In genomic region chr18:2656237-2657042, GRCh38 we compare ENCODE assay signal across 8 cellular contexts. TPM values are rescaled to one million over a fixed set of nuclear protein-coding genes. Genes with fewer than 3 reads are reported as not detected.
A peak's percentile ranks its signal among the peaks of the same experiment; 100 is the strongest.
DNase-seq lines count a peak whose midpoint lies in the region; ATAC-seq and TF ChIP-seq lines count a peak whose summit lies in the region.

No MANE protein-coding gene starts in this region.

- DNase-seq in GM13977 (ENCODE audit: low spot score) (peak; percentile 42), NCI-H345 treated with DMSO at 0.1 percent for 48 hours (lab: John Stamatoyannopoulos, UW; ENCODE audit: unreplicated experiment) (peak; percentile 6), dedifferentiated amniotic fluid mesenchymal stem cell (ENCODE audit: extremely low spot score) (no peak)
- DNase-seq in activated T-cell treated with anti-CD3 and anti-CD28 coated beads, Interleukin-2, amount 50 U/mL, for 4 hours = peak; percentile 29

- ATAC-seq in HG02678 (IDR thresholded peaks at IDR 0.05; ENCODE audit: unreplicated experiment) = peak; percentile 5
- peak; percentile 15 to 27 for ATAC-seq in activated T-cell treated with anti-CD3 and anti-CD28 coated beads, Interleukin-2, amount 50 U/mL, for 4 hours

- H3K9me3 Mint-ChIP-seq in activated T-cell treated with anti-CD3 and anti-CD28 coated beads, Interleukin-2, amount 50 U/mL, for 4 hours = no peaks in the 10 kb centered on the region

- peaks cover 41% of the 10 kb centered on the region for H3K4me1 Mint-ChIP-seq in activated T-cell treated with anti-CD3 and anti-CD28 coated beads, Interleukin-2, amount 50 U/mL, for 4 hours (ENCODE audit: low read depth)

- no peak for TF ChIP-seq CTCF in GM13977 (IDR thresholded peaks at IDR 0.05; ENCODE audit: extremely low read depth, insufficient read depth, missing control alignments)

- H3K4me3 ChIP-seq in esophagus (ENCODE audit: low read depth in 1 of 2, low read length in 2 of 2) (peak overlapping the region; percentile 73 to 89), muscle layer of duodenum (ENCODE audit: low read depth in 1 of 2, low read length in 2 of 2) (peak overlapping the region; percentile 90 to 96)

- H3K4me1 ChIP-seq in esophagus (ENCODE audit: control insufficient read depth in 2 of 2, insufficient read depth in 2 of 2, low read length in 1 of 2) (peaks cover 0 to 2% of the 10 kb centered on the region in 2 donors), muscle layer of duodenum (ENCODE audit: control insufficient read depth in 1 of 2, insufficient read depth in 2 of 2, low read length in 2 of 2) (peaks cover 12 to 16% of the 10 kb centered on the region in 2 donors)

- H3K36me3 Mint-ChIP-seq in activated T-cell treated with anti-CD3 and anti-CD28 coated beads, Interleukin-2, amount 50 U/mL, for 4 hours (ENCODE audit: insufficient read depth) = peaks cover 8% of the 10 kb centered on the region

- H3K27ac ChIP-seq in esophagus (ENCODE audit: low read depth in 2 of 2, low read length in 1 of 2) (peak overlapping the region; percentile 97 to 98), muscle layer of duodenum (ENCODE audit: low read length) (peak overlapping the region; percentile 96), temporal lobe (ENCODE audit: low read depth, low read length) (peak overlapping the region; percentile 72)

- 0% methylated on average over 50 of the region's 50 CpGs for WGBS in esophagus, 2 donors

- H3K27me3 Mint-ChIP-seq in activated T-cell treated with anti-CD3 and anti-CD28 coated beads, Interleukin-2, amount 50 U/mL, for 4 hours (ENCODE audit: low read depth) = no peaks in the 10 kb centered on the region

- H3K27me3 ChIP-seq in esophagus (ENCODE audit: control insufficient read depth in 1 of 2, insufficient read depth in 2 of 2, low read length in 2 of 2) = no peaks in the 10 kb centered on the region
- H3K27me3 ChIP-seq in muscle layer of duodenum (ENCODE audit: low read depth, low read length) = no peaks in the 10 kb centered on the region

- peak overlapping the region; percentile 94 for H3K4me3 Mint-ChIP-seq in activated T-cell treated with anti-CD3 and anti-CD28 coated beads, Interleukin-2, amount 50 U/mL, for 4 hours

- in situ Hi-C loops in GM13977 (cut with MboI; ENCODE audit: low pct_unique_long_range_greater_than_20kb, low sequenced_read_pairs, unreplicated experiment) = no loop called here

- H3K36me3 ChIP-seq in esophagus (ENCODE audit: control insufficient read depth in 2 of 2, insufficient read depth in 2 of 2, low read length in 1 of 2) = peaks cover 0 to 2% of the 10 kb centered on the region in 2 donors
- H3K36me3 ChIP-seq in muscle layer of duodenum (ENCODE audit: control insufficient read depth in 1 of 2, insufficient read depth in 2 of 2, low read length in 2 of 2) = no peaks in the 10 kb centered on the region

- H3K9me3 ChIP-seq in esophagus (ENCODE audit: control insufficient read depth in 2 of 2, insufficient read depth in 1 of 2, low read depth in 1 of 2, low read length in 1 of 2) (no peaks in the 10 kb centered on the region), muscle layer of duodenum (ENCODE audit: control insufficient read depth in 1 of 2, low read length in 2 of 2) (no peaks in the 10 kb centered on the region)

RNA-seq across cellular contexts. Expression of gene SMCHD1, which starts 0.9 kb away (rescaled TPM):
- total RNA-seq in activated T-cell treated with anti-CD3 and anti-CD28 coated beads, Interleukin-2, amount 50 U/mL, for 4 hours = 10 to 100 TPM; 60.4 to 63.5 (median 60.7) TPM
- 1 to 10 TPM; 5.0 to 7.6 TPM for polyA plus RNA-seq in esophagus
- total RNA-seq in temporal lobe = 152 TPM
